ENCODE assay signal across 1 cellular context in genomic region chr3:12879191-12879815, GRCh38.
TF ChIP-seq lines count a peak whose summit lies in the region.

No MANE protein-coding gene starts in this region.

TF ChIP-seq in K562, 482 proteins besides CTCF, POLR2A, EP300 and RAD21 (continued from another document and continues in another):
- TF ChIP-seq ELK3 (CRISPR knock-in tag; IDR thresholded peaks at IDR 0.05) (no peak), ZBTB9 (CRISPR knock-in tag; IDR thresholded peaks at IDR 0.05) (peak; percentile 89), CREB3L1 (IDR thresholded peaks at IDR 0.05; ENCODE audit: borderline replicate concordance, low read depth) (no peak), ZNF197 (CRISPR knock-in tag; IDR thresholded peaks at IDR 0.05; ENCODE audit: low read depth) (peak; percentile 94), ZNF165 (CRISPR knock-in tag; IDR thresholded peaks at IDR 0.05; ENCODE audit: borderline replicate concordance) (0 out of 2 replicates have a peak, but pooled peaks have one; percentile 57), CHD2 (IDR thresholded peaks at IDR 0.05; ENCODE audit: low read depth, low read length) (no peak), CHD1 (IDR thresholded peaks at IDR 0.05; ENCODE audit: low read length) (no peak), FOXM1 (IDR thresholded peaks at IDR 0.05; ENCODE audit: low read depth) (no peak), FOXM1 (CRISPR knock-in tag; IDR thresholded peaks at IDR 0.05; ENCODE audit: low read depth) (no peak), NR2C2 (CRISPR knock-in tag; IDR thresholded peaks at IDR 0.05) (no peak), NR2C2 (tag; IDR thresholded peaks at IDR 0.05) (0 out of 2 replicates have a peak, but pooled peaks have one; percentile 4), BRD4 (IDR thresholded peaks at IDR 0.05) (no peak), SFPQ (IDR thresholded peaks at IDR 0.05; ENCODE audit: low read depth, low read length) (no peak), ETV1 (tag; conservative IDR thresholded peaks at IDR 0.05; ENCODE audit: low read depth) (no peak), OTX1 (CRISPR knock-in tag; IDR thresholded peaks at IDR 0.05) (no peak), HDAC2 (IDR thresholded peaks at IDR 0.05) (peak; percentile 56; the same call in 1 of the 2 replicates), ZNF274 (IDR thresholded peaks at IDR 0.05; ENCODE audit: borderline replicate concordance, low read depth, low read length) (no peak), USF1 (CRISPR knock-in tag; IDR thresholded peaks at IDR 0.05) (no peak), ZBTB11 (CRISPR knock-in tag; IDR thresholded peaks at IDR 0.05) (peak in 1 of 3 experiments; percentile 59; a peak in 1 of 6 replicates), ELK1 (CRISPR knock-in tag; IDR thresholded peaks at IDR 0.05) (no peak), PML (IDR thresholded peaks at IDR 0.05; ENCODE audit: low read length) (0 out of 2 replicates have a peak, but pooled peaks have one; percentile 8), ZNF444 (CRISPR knock-in tag; IDR thresholded peaks at IDR 0.05) (no peak), CBFB (CRISPR knock-in tag; IDR thresholded peaks at IDR 0.05) (no peak), SRSF1 (IDR thresholded peaks at IDR 0.05; ENCODE audit: low read depth, low read length) (no peak), GMEB1 (CRISPR knock-in tag; IDR thresholded peaks at IDR 0.05) (0 out of 2 replicates have a peak, but pooled peaks have one; percentile 32), TCF7L2 (IDR thresholded peaks at IDR 0.05; ENCODE audit: low read depth, low read length) (no peak), REST (CRISPR knock-in tag; IDR thresholded peaks at IDR 0.05; ENCODE audit: low read depth) (peak; percentile 97), EGR1 (conservative IDR thresholded peaks at IDR 0.05) (no peak), MAZ (CRISPR knock-in tag; conservative IDR thresholded peaks at IDR 0.05 in 1 of 2, IDR thresholded peaks at IDR 0.05 in 1 of 2) (peak; percentile 29 to 65; a peak in 2 of 4 replicates), ZNF77 (CRISPR knock-in tag; IDR thresholded peaks at IDR 0.05) (no peak), ZNF41 (CRISPR knock-in tag; conservative IDR thresholded peaks at IDR 0.05) (0 out of 2 replicates have a peak, but pooled peaks have one; percentile 38), ZNF140 (CRISPR knock-in tag; IDR thresholded peaks at IDR 0.05) (no peak), STAG1 (CRISPR knock-in tag; IDR thresholded peaks at IDR 0.05; ENCODE audit: borderline replicate concordance) (no peak), TSHZ1 (CRISPR knock-in tag; IDR thresholded peaks at IDR 0.05) (no peak), ZBTB7A (IDR thresholded peaks at IDR 0.05; ENCODE audit: borderline replicate concordance, control insufficient read depth, low read depth, low read length) (no peak), CHCHD3 (CRISPR knock-in tag; IDR thresholded peaks at IDR 0.05) (0 out of 2 replicates have a peak, but pooled peaks have one; percentile 26), BCL6 (CRISPR knock-in tag; IDR thresholded peaks at IDR 0.05) (peak; percentile 24; the same call in 1 of the 2 replicates), XRCC4 (IDR thresholded peaks at IDR 0.05; ENCODE audit: extremely low read depth, insufficient read depth, insufficient read length) (no peak), HDGF (IDR thresholded peaks at IDR 0.05) (no peak), EP400 (IDR thresholded peaks at IDR 0.05) (no peak), TFAM (CRISPR knock-in tag; conservative IDR thresholded peaks at IDR 0.05) (no peak), GTF2F1 (IDR thresholded peaks at IDR 0.05; ENCODE audit: low read depth, low read length) (no peak)
